Comparison of ENCODE assay signal across 19 cellular contexts in the genomic region with DNA sequence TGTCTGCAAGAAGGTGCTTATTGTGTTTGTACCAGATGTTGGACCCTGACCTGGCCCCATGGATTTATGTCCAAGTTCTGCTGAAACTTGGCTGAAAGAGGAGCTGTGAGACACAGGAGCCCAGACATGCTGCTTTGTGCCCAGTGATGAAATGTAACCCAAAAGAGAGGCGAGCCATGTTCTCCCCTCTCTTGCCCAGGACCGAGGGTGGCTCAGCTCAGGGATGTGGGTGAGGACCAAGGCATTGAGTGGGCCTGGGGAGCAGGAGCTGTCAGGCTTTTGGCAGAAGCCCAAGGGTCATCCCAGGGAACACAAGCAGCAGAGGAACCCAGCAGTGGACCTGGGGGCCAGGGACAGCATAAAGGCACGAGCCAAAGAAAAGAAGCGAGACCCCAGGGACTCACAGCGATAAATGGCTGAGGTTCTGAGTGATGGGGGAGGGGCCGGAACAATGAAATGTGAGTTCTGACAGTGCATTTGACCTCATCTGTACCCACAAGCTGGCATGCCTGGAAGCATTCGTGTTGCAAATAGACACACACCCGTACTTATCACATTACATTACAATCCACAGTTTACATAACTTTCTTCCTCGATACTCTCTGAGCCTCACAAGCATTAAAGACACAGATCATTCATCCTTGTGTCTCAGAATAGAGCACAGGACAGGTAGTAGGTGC.
A peak's percentile ranks its signal among the peaks of the same experiment; 100 is the strongest.
DNase-seq lines count a peak whose midpoint lies in the region; ATAC-seq and TF ChIP-seq lines count a peak whose summit lies in the region.
"Had no signal": no experiment of that assay in that cellular context is flagged by ENCODE, and none has a peak within 500 bp of the region (broad histone marks: within the 10 kb centered on the region; RNA-seq: fewer than 3 reads in every experiment).

No MANE protein-coding gene starts in this region.

- TF ChIP-seq CTCF in CD14-positive monocyte (IDR thresholded peaks at IDR 0.05) (no peak), osteoblast (IDR thresholded peaks at IDR 0.05; ENCODE audit: extremely low read depth, low read depth, low read length) (no peak)

- peak overlapping the region; percentile 8 for H2AFZ ChIP-seq in osteoblast (ENCODE audit: low read length)

- peaks cover 2 to 6% of the 10 kb centered on the region in 2 donors for H3K36me3 Mint-ChIP-seq in CD14-positive monocyte
- no peaks in the 10 kb centered on the region for H3K36me3 Mint-ChIP-seq in activated T-cell treated with anti-CD3 and anti-CD28 coated beads, Interleukin-2, amount 50 U/mL, for 72 hours (ENCODE audit: insufficient read depth in 2 of 2)

- H3K9me3 ChIP-seq in osteoblast (ENCODE audit: low read depth, low read length), result no peaks in the 10 kb centered on the region
- H3K9me3 ChIP-seq: Peyer's patch, spleen had no signal

- H4K20me1 ChIP-seq in osteoblast (ENCODE audit: insufficient read depth, low read length), result no peaks in the 10 kb centered on the region

- H3K27me3 ChIP-seq in osteoblast (ENCODE audit: insufficient read depth, low read length), result no peaks in the 10 kb centered on the region
- H3K27me3 ChIP-seq: Peyer's patch, spleen had no signal

- H3K9me3 Mint-ChIP-seq in CD14-positive monocyte, result peaks cover 0 to 3% (median 0%) of the 10 kb centered on the region in 7 donors
- no peaks in the 10 kb centered on the region for H3K9me3 Mint-ChIP-seq in activated T-cell treated with anti-CD3 and anti-CD28 coated beads, Interleukin-2, amount 50 U/mL, for 72 hours
- H3K9me3 Mint-ChIP-seq: activated CD4-positive, alpha-beta T cell treated with anti-CD3 and anti-CD28 coated beads, Interleukin-2, amount 10 ng/mL, durations not matched to agents 7 days and 5 days had no signal

- peak overlapping the region; percentile 17 for H3K4me2 ChIP-seq in osteoblast (ENCODE audit: insufficient read depth, low read length)

- H3K36me3 ChIP-seq in osteoblast (ENCODE audit: insufficient read depth, low read length), result no peaks in the 10 kb centered on the region
- H3K36me3 ChIP-seq: Peyer's patch, spleen had no signal

- H3K4me1 Mint-ChIP-seq in CD14-positive monocyte, result peaks cover 80% of the 10 kb centered on the region
- peaks cover 35% of the 10 kb centered on the region for H3K4me1 Mint-ChIP-seq in activated T-cell treated with anti-CD3 and anti-CD28 coated beads, Interleukin-2, amount 50 U/mL, for 72 hours (ENCODE audit: low read depth)
- H3K4me1 Mint-ChIP-seq: T-helper 17 cell had no signal

- no peaks in the 10 kb centered on the region for H3K79me2 ChIP-seq in osteoblast (ENCODE audit: insufficient read depth, low read length)

- DNase-seq in CD14-positive monocyte (ENCODE audit: low spot score) (no peak), NCI-H226 (peak; percentile 14), fibroblast of peridontal ligament (ENCODE audit: extremely low read depth) (peak; percentile 72), osteoblast (ENCODE audit: insufficient read length, low spot score, missing footprints) (no peak), GM19240 (ENCODE audit: insufficient read length, low spot score) (no peak), cortex of kidney (lab: John Stamatoyannopoulos, UW) (no peak)
- DNase-seq in activated T-cell treated with anti-CD3 and anti-CD28 coated beads, Interleukin-2, amount 50 U/mL, for 72 hours, result no peak
- DNase-seq: activated CD4-positive, alpha-beta T cell treated with anti-CD3 and anti-CD28 coated beads, Interleukin-2, amount 10 ng/mL, durations not matched to agents 7 days and 5 days; DMS79; effector CD4-positive, alpha-beta T cell; left cardiac atrium; NCI-H1105 treated with DMSO at 0.1 percent for 48 hours; NCI-H524; Peyer's patch; spleen; T-helper 17 cell; trophoblast cell had no signal

- no peak overlapping the region for H3K4me3 Mint-ChIP-seq in CD14-positive monocyte
- H3K4me3 Mint-ChIP-seq in activated T-cell treated with anti-CD3 and anti-CD28 coated beads, Interleukin-2, amount 50 U/mL, for 72 hours, result no peak overlapping the region
- H3K4me3 Mint-ChIP-seq: activated CD4-positive, alpha-beta T cell treated with anti-CD3 and anti-CD28 coated beads, Interleukin-2, amount 10 ng/mL, durations not matched to agents 7 days and 5 days; neural crest cell; T-helper 17 cell had no signal

- no peak for ATAC-seq in activated T-cell treated with anti-CD3 and anti-CD28 coated beads, Interleukin-2, amount 50 U/mL, for 72 hours (replicated peaks in 1 of 2)
- ATAC-seq in HG02884 (IDR thresholded peaks at IDR 0.05; ENCODE audit: unreplicated experiment), result no peak
- ATAC-seq: T-helper 17 cell had no signal

- peaks cover 29% of the 10 kb centered on the region for H3K4me1 ChIP-seq in osteoblast (ENCODE audit: insufficient read depth, low read length)

- peak overlapping the region in 6 of 7 donors; percentile 15 to 85 (median 65) for H3K27ac Mint-ChIP-seq in CD14-positive monocyte
- no peak overlapping the region for H3K27ac Mint-ChIP-seq in activated T-cell treated with anti-CD3 and anti-CD28 coated beads, Interleukin-2, amount 50 U/mL, for 72 hours
- H3K27ac Mint-ChIP-seq: activated CD4-positive, alpha-beta T cell treated with anti-CD3 and anti-CD28 coated beads, Interleukin-2, amount 10 ng/mL, durations not matched to agents 7 days and 5 days had no signal

- no peak overlapping the region for H3K4me3 ChIP-seq in osteoblast (ENCODE audit: insufficient read depth, low read length)
- H3K4me3 ChIP-seq: Peyer's patch, spleen had no signal

- intact Hi-C loops in CD14-positive monocyte (cut with micrococcal nuclease), result loop anchor here (5.0 kb wide), 2 partner anchors 45 to 85 kb away; no protein-coding TSS in a partner anchor

- no peak overlapping the region for H3K27ac ChIP-seq in osteoblast (ENCODE audit: low read depth, low read length)
- H3K27ac ChIP-seq: Peyer's patch, spleen had no signal

- peaks cover 0 to 1% (median 0%) of the 10 kb centered on the region in 3 donors for H3K27me3 Mint-ChIP-seq in CD14-positive monocyte (ENCODE audit: low read depth in 3 of 3)
- H3K27me3 Mint-ChIP-seq in activated T-cell treated with anti-CD3 and anti-CD28 coated beads, Interleukin-2, amount 50 U/mL, for 72 hours (ENCODE audit: low read depth), result no peaks in the 10 kb centered on the region
- H3K27me3 Mint-ChIP-seq: activated CD4-positive, alpha-beta T cell treated with anti-CD3 and anti-CD28 coated beads, Interleukin-2, amount 10 ng/mL, durations not matched to agents 7 days and 5 days; T-helper 17 cell had no signal

Comparison
In these comparisons a context has a peak if more than half of its experiments do, and no peak if none do; other contexts are left out.
1. DNase-seq: peak in NCI-H226 (single experiment) and fibroblast of peridontal ligament (single experiment); none in CD14-positive monocyte (single experiment), osteoblast (single experiment), activated T-cell treated with anti-CD3 and anti-CD28 coated beads, Interleukin-2, amount 50 U/mL, for 72 hours (0 of 2), GM19240 (single experiment) and cortex of kidney (single experiment).